ENCODE assay signal across 8 cellular contexts in the genomic region with DNA sequence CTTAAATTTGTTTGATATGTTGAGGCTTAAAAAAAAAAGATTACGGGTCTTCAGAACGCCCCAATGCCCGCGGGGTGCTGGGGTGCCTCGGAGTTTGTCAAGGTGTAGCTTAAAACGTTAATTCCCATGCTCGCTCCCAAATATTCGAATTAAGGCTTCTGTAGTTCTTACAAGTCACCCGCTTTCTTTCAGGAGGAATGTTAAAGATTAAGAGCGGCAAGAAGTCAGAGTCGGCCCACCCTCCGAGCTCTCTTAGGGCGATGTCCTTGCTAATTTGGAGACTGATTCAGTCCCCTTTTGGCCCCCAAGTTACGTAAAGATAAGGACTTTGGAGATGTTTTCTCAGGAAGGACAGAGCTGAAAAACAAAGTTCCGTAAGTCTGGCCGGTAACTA. TPM values are rescaled to one million over a fixed set of nuclear protein-coding genes. Genes with fewer than 3 reads are reported as not detected.
DNase-seq lines count a peak whose midpoint lies in the region; ATAC-seq and TF ChIP-seq lines count a peak whose summit lies in the region.

No MANE protein-coding gene starts in this region.

- WGBS in sigmoid colon, 2 donors: 10 to 18% methylated on average over 16 of the region's 16 CpGs

- H3K4me3 Mint-ChIP-seq in T-helper 17 cell: peak overlapping the region; percentile 92

- H3K27ac ChIP-seq in sigmoid colon: peak overlapping the region; percentile 87 to 97 (median 94)

- no peaks in the 10 kb centered on the region for H3K27me3 Mint-ChIP-seq in T-helper 17 cell

- H3K36me3 Mint-ChIP-seq in T-helper 17 cell (ENCODE audit: low read depth): peaks cover 5% of the 10 kb centered on the region

- H3K9me3 ChIP-seq in T-helper 17 cell (ENCODE audit: control insufficient read depth, low read length, poor library complexity, severe bottlenecking) (no peaks in the 10 kb centered on the region), sigmoid colon (no peaks in the 10 kb centered on the region)

- ATAC-seq in T-helper 17 cell: no peak
- ATAC-seq in GM21529 (IDR thresholded peaks at IDR 0.05; ENCODE audit: unreplicated experiment): no peak
- no peak for ATAC-seq in GM21737 (IDR thresholded peaks at IDR 0.05; ENCODE audit: unreplicated experiment)

- peaks cover 0 to 11% (median 4%) of the 10 kb centered on the region in 4 donors for H3K36me3 ChIP-seq in sigmoid colon

- H3K4me1 ChIP-seq in sigmoid colon: peaks cover 0 to 44% (median 30%) of the 10 kb centered on the region in 4 donors

- TF ChIP-seq CTCF in fibroblast of mammary gland (conservative IDR thresholded peaks at IDR 0.05; ENCODE audit: control insufficient read depth, insufficient read depth, low read depth, low read length) (no peak), sigmoid colon (IDR thresholded peaks at IDR 0.05) (no peak)

- no peaks in the 10 kb centered on the region for H3K27me3 ChIP-seq in sigmoid colon

- peaks cover 40% of the 10 kb centered on the region for H3K4me1 Mint-ChIP-seq in T-helper 17 cell

- peak overlapping the region; percentile 95 for H3K27ac Mint-ChIP-seq in T-helper 17 cell

- TF ChIP-seq POLR2A in sigmoid colon (IDR thresholded peaks at IDR 0.05): no peak

- intact Hi-C loops in sigmoid colon (cut with DNase I): loop anchor here (10.0 kb wide), 1 partner anchor 898 kb away; the partner anchor contains the start of gene UBTD2

- TF ChIP-seq EP300 in sigmoid colon (IDR thresholded peaks at IDR 0.05): no peak

- peak; percentile 22 for DNase-seq in activated T-cell treated with anti-CD3 and anti-CD28 coated beads, Interleukin-2, amount 50 U/mL, for 1 hour
- DNase-seq in activated T-cell treated with anti-CD3 and anti-CD28 coated beads for 4 hours (no peak), T-helper 17 cell (no peak), fibroblast of mammary gland (ENCODE audit: low read depth) (no peak), sigmoid colon (no peak), HK-2 (ENCODE audit: unreplicated experiment) (no peak)

- H3K4me3 ChIP-seq in fibroblast of mammary gland (ENCODE audit: control insufficient read depth, low read depth, low read length) (peak overlapping the region; percentile 81), sigmoid colon (peak overlapping the region; percentile 62 to 93 (median 80))

RNA-seq across cellular contexts. Expression of gene NPM1, which starts 0.8 kb away (rescaled TPM):
- 1,000 to 10,000 TPM; 1,005 to 1,022 TPM for total RNA-seq in T-helper 17 cell
- 100 to 1,000 TPM; 722 to 951 (median 753) TPM for total RNA-seq in sigmoid colon
- 1,000 to 10,000 TPM; 1,270 to 2,962 (median 2,425) TPM for polyA plus RNA-seq in sigmoid colon

RNA-seq across cellular contexts. Expression of gene FGF18, which starts 32.6 kb away (rescaled TPM):
- total RNA-seq in T-helper 17 cell (under 1 TPM; 0.44 to 0.50 TPM), sigmoid colon (1 to 10 TPM in 1 of 4 donors, under 1 TPM in 1, not detected in 2; 0.28 to 3.0 TPM)
- polyA plus RNA-seq in sigmoid colon: under 1 TPM in 2 of 3 donors, not detected in 1; 0.36 to 0.60 TPM
